Comparison of ENCODE assay signal across 8 cellular contexts in the genomic region with DNA sequence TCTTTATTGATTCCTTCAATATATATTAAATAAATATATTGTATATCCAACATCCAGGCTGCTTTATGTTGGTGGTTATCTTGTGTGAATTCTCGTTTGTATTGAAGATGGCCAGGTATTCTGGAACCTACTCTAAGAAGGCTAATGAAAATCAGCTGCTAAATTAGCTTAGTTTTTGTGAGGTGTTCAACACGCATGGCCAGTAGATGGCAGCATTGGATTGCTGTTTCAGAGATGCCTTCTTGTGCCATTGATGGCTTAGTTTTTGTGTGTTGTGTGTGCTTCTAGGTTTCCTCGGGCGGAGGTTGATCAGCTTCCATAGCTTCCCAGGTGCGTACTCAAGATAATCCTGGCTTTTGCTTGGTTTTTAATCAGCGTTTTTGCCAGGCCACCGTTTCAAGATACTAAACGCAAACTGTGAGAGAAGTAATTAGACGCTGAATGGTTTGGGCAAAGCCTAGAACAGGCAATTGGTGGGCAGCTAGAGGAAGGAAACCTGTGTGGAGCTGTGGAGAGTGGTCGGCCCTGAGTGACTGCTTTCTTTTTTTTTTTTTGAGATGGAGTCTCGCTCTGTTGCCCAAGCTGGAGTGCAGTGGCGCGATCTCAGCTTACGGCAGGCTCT. TPM values are rescaled to one million over a fixed set of nuclear protein-coding genes. Genes with fewer than 3 reads are reported as not detected.
A peak's percentile ranks its signal among the peaks of the same experiment; 100 is the strongest.
DNase-seq lines count a peak whose midpoint lies in the region; ATAC-seq lines count a peak whose summit lies in the region.

No MANE protein-coding gene starts in this region.

- ATAC-seq in GM18511 (IDR thresholded peaks at IDR 0.05; ENCODE audit: unreplicated experiment) (peak; percentile 78), HG03103 (IDR thresholded peaks at IDR 0.05; ENCODE audit: low read depth, unreplicated experiment) (peak; percentile 80), left lobe of liver (peak; percentile 64)

- peak; percentile 69 for DNase-seq in ACHN
- peak; percentile 76 for DNase-seq in NCI-H2227 (lab: John Stamatoyannopoulos, UW; ENCODE audit: unreplicated experiment)
- peak; percentile 59 for DNase-seq in activated CD4-positive, alpha-beta T cell treated with anti-CD3 and anti-CD28 coated beads for 1 hour
- peak; percentile 82 for DNase-seq in cerebellum (ENCODE audit: low spot score)
- DNase-seq in left lobe of liver (ENCODE audit: low spot score) = peak; percentile 73
- DNase-seq in stimulated activated CD4-positive, alpha-beta T cell treated with anti-CD3 and anti-CD28 coated beads, Interleukin-4, amount 100 ng/mL, for 48 hours (ENCODE audit: low read depth in 2 of 2) = peak; percentile 41 to 47

- in situ Hi-C loops in ACHN (cut with HindIII; ENCODE audit: low pct_ligation_motif_present, low pct_unique_long_range_greater_than_20kb, low sequenced_read_pairs) = no loop called here

RNA-seq across cellular contexts. Expression of a gene that starts 15.1 kb away (rescaled TPM):
- total RNA-seq in cerebellum = 17.2 TPM
- total RNA-seq in left lobe of liver = 5.1 TPM

Comparison
In these comparisons a context has a peak if more than half of its experiments do, and no peak if none do; other contexts are left out.
1. Peak in every context shown above with its lines: DNase-seq and ATAC-seq.